ENCODE assay signal across 25 cellular contexts in genomic region chr12:1720494-1720893, GRCh38.
"Had no signal": no experiment of that assay in that cellular context is flagged by ENCODE, and none has a peak within 500 bp of the region (broad histone marks: within the 10 kb centered on the region; RNA-seq: fewer than 3 reads in every experiment).

No MANE protein-coding gene starts in this region.

- H3K4me3 Mint-ChIP-seq: memory B cell; nephron progenitor cell; stimulated activated naive B cell treated with anti-CD40 and anti-IgM and Interleukin-4, amounts not matched to agents 10 μg/mL and 1 μg/mL and 100 μg/mL, for 72 hours; stimulated activated naive CD8-positive, alpha-beta T cell treated with anti-CD3 and anti-CD28 coated beads, Interleukin-15, amount 100 ng/mL, for 72 hours had no signal

- H3K27ac ChIP-seq: epithelial cell of prostate, esophagus muscularis mucosa, gastroesophageal sphincter, left ventricle myocardium inferior, lower lobe of right lung, parathyroid adenoma, prostate gland, skin epidermis, testis, upper lobe of right lung, vagina had no signal

- H3K27me3 ChIP-seq: esophagus muscularis mucosa, gastroesophageal sphincter, testis, tibial nerve, upper lobe of right lung, vagina had no signal

- H3K4me3 ChIP-seq: esophagus muscularis mucosa, gastroesophageal sphincter, left ventricle myocardium inferior, lower lobe of right lung, prostate gland, skin epidermis, testis, tibial nerve, upper lobe of right lung, vagina had no signal

- H3K4me1 ChIP-seq: prostate gland had no signal

- ATAC-seq: gastroesophageal sphincter; left cardiac atrium; sciatic nerve; stimulated activated naive B cell treated with anti-CD40 and anti-IgM and Interleukin-4, amounts not matched to agents 10 μg/mL and 1 μg/mL and 100 μg/mL, for 72 hours; stimulated activated naive CD8-positive, alpha-beta T cell treated with anti-CD3 and anti-CD28 coated beads, Interleukin-15, amount 100 ng/mL, for 72 hours; upper lobe of right lung had no signal

- H3K9ac ChIP-seq: parathyroid adenoma had no signal

- H2AFZ ChIP-seq: parathyroid adenoma had no signal

- DNase-seq: effector memory CD4-positive, alpha-beta T cell; glutamatergic neuron; kidney; left cardiac atrium; left ventricle myocardium inferior; lower lobe of right lung; midbrain; nephron progenitor cell; retina; stimulated activated CD4-positive, alpha-beta T cell treated with anti-CD3 and anti-CD28 coated beads, Interleukin-2, amount 100 ng/mL, for 24 hours; stimulated activated CD4-positive, alpha-beta T cell treated with anti-CD3 and anti-CD28 coated beads, Interleukin-4, amount 100 ng/mL, for 4 hours; stimulated activated naive B cell treated with anti-CD40 and anti-IgM and Interleukin-4, amounts not matched to agents 10 μg/mL and 1 μg/mL and 100 μg/mL, for 72 hours; stimulated activated naive CD8-positive, alpha-beta T cell treated with anti-CD3 and anti-CD28 coated beads, Interleukin-15, amount 100 ng/mL, for 72 hours; testis; upper lobe of right lung had no signal

- H3K36me3 ChIP-seq: lower lobe of right lung, prostate gland, upper lobe of right lung, vagina had no signal

- H3K9me3 ChIP-seq: esophagus muscularis mucosa, lower lobe of right lung, prostate gland, testis, upper lobe of right lung, vagina had no signal

- H3K9me3 Mint-ChIP-seq: memory B cell; stimulated activated naive CD8-positive, alpha-beta T cell treated with anti-CD3 and anti-CD28 coated beads, Interleukin-15, amount 100 ng/mL, for 72 hours had no signal

- H3K27ac Mint-ChIP-seq: memory B cell; nephron progenitor cell; stimulated activated naive B cell treated with anti-CD40 and anti-IgM and Interleukin-4, amounts not matched to agents 10 μg/mL and 1 μg/mL and 100 μg/mL, for 72 hours; stimulated activated naive CD8-positive, alpha-beta T cell treated with anti-CD3 and anti-CD28 coated beads, Interleukin-15, amount 100 ng/mL, for 72 hours had no signal

- FAIRE-seq: kidney had no signal

- H3K27me3 Mint-ChIP-seq: memory B cell; stimulated activated naive B cell treated with anti-CD40 and anti-IgM and Interleukin-4, amounts not matched to agents 10 μg/mL and 1 μg/mL and 100 μg/mL, for 72 hours; stimulated activated naive CD8-positive, alpha-beta T cell treated with anti-CD3 and anti-CD28 coated beads, Interleukin-15, amount 100 ng/mL, for 72 hours had no signal
